Comparison of ENCODE assay signal across 10 cellular contexts in the genomic region with DNA sequence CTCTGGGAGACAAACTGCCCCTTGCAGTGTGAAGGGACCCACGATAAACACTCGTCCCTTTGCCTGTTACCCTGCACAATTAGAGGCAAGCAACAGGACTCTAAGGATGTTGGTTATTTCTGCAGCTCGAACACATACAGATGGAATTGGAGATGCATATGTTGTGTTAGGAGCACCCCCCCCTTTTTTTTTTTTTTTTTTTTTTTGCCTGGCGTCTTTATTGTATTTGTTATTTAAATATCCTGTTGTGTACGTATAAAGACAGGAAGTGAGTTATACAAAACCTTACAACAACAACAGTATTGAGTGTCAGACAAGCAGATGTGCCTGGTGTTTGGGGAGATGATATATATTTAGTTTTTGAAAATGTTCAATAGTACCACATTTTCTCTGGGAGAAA. TPM values are rescaled to one million over a fixed set of nuclear protein-coding genes. Genes with fewer than 3 reads are reported as not detected.
A peak's percentile ranks its signal among the peaks of the same experiment; 100 is the strongest.
DNase-seq lines count a peak whose midpoint lies in the region; ATAC-seq and TF ChIP-seq lines count a peak whose summit lies in the region.
"Had no signal": no experiment of that assay in that cellular context is flagged by ENCODE, and none has a peak within 500 bp of the region (broad histone marks: within the 10 kb centered on the region; RNA-seq: fewer than 3 reads in every experiment).

No MANE protein-coding gene starts in this region.

- H3K9ac ChIP-seq in SK-N-SH = no peak overlapping the region

- H3K79me2 ChIP-seq in SK-N-SH (ENCODE audit: insufficient read depth) = no peaks in the 10 kb centered on the region

- peaks cover 4% of the 10 kb centered on the region for H3K4me1 ChIP-seq in CD8-positive, alpha-beta memory T cell (ENCODE audit: insufficient read depth, low read length)
- H3K4me1 ChIP-seq in left lung (peaks cover 0 to 4% of the 10 kb centered on the region in 2 donors), SK-N-SH (ENCODE audit: control insufficient read depth in 1 of 2, insufficient read depth in 2 of 2, low read depth in 1 of 2, low read length in 1 of 2) (no peaks in the 10 kb centered on the region)

- POLR2A ChIA-PET in CD8-positive, alpha-beta memory T cell (lab: Charles Lee) = no interaction called here
- POLR2A ChIA-PET in SK-N-SH (lab: Yijun Ruan, JAX) = no interaction called here

- no peak for TF ChIP-seq EP300 in SK-N-SH (IDR thresholded peaks at IDR 0.05; ENCODE audit: borderline replicate concordance in 1 of 2, low read depth in 1 of 2, low read length in 1 of 2)

- no peak for DNase-seq in CD8-positive, alpha-beta memory T cell
- DNase-seq in NAMALWA (ENCODE audit: low spot score) (peak; percentile 44), coronary artery (ENCODE audit: low spot score) (no peak), nephron progenitor cell (no peak), left lung (no peak), NOMO-1 treated with dmso at 0.1 percent for 144 hours (lab: John Stamatoyannopoulos, UW; ENCODE audit: unreplicated experiment) (no peak), SK-N-SH (no peak)
- no peak for DNase-seq in stimulated activated CD4-positive, alpha-beta T cell treated with anti-CD3 and anti-CD28 coated beads, Interleukin-2, amount 100 ng/mL, for 24 hours

- H3K9me3 ChIP-seq in CD8-positive, alpha-beta memory T cell (ENCODE audit: low read length) = no peaks in the 10 kb centered on the region
- H3K9me3 ChIP-seq in left lung (no peaks in the 10 kb centered on the region), SK-N-SH (no peaks in the 10 kb centered on the region)

- H4K20me1 ChIP-seq in SK-N-SH (ENCODE audit: insufficient read depth) = no peaks in the 10 kb centered on the region

- H3K27ac Mint-ChIP-seq in CD8-positive, alpha-beta memory T cell = no peak overlapping the region
- H3K27ac Mint-ChIP-seq in nephron progenitor cell = peak overlapping the region; percentile 99

- no peak for ATAC-seq in left lung

- TF ChIP-seq CTCF in coronary artery (IDR thresholded peaks at IDR 0.05) (no peak), nephron progenitor cell (IDR thresholded peaks at IDR 0.05) (no peak), left lung (IDR thresholded peaks at IDR 0.05) (no peak), SK-N-SH (IDR thresholded peaks at IDR 0.05) (no peak)

- H3K9me2 ChIP-seq in SK-N-SH = no peaks in the 10 kb centered on the region

- intact Hi-C loops in left lung (cut with DNase I) = no loop called here

- H3K36me3 Mint-ChIP-seq in CD8-positive, alpha-beta memory T cell = peaks cover 0 to 1% (median 0%) of the 10 kb centered on the region in 3 donors
- peaks cover 6% of the 10 kb centered on the region for H3K36me3 Mint-ChIP-seq in nephron progenitor cell (ENCODE audit: low read depth)

- H3K4me3 Mint-ChIP-seq in CD8-positive, alpha-beta memory T cell = peak overlapping the region in 5 of 7 donors; percentile 9 to 65 (median 37)
- peak overlapping the region; percentile 82 for H3K4me3 Mint-ChIP-seq in nephron progenitor cell

- H3K4me2 ChIP-seq in SK-N-SH = no peak overlapping the region

- H3K9me3 Mint-ChIP-seq in CD8-positive, alpha-beta memory T cell = no peaks in the 10 kb centered on the region
- peaks cover 7% of the 10 kb centered on the region for H3K9me3 Mint-ChIP-seq in nephron progenitor cell

- H3K4me3 ChIP-seq in CD8-positive, alpha-beta memory T cell (ENCODE audit: low read length) = peak overlapping the region; percentile 13
- H3K4me3 ChIP-seq in coronary artery (peak overlapping the region; percentile 61), left lung (peak overlapping the region in 1 of 2 donors; percentile 34), SK-N-SH (ENCODE audit: low read depth in 2 of 2, low read length in 1 of 2) (no peak overlapping the region)
- H3K4me3 ChIP-seq: SK-N-MC had no signal

- no peak overlapping the region for H2AFZ ChIP-seq in SK-N-SH (ENCODE audit: low read depth)

- peaks cover 20 to 34% of the 10 kb centered on the region in 2 donors for H3K27me3 Mint-ChIP-seq in CD8-positive, alpha-beta memory T cell
- no peaks in the 10 kb centered on the region for H3K27me3 Mint-ChIP-seq in nephron progenitor cell (ENCODE audit: low read depth, poor library complexity)

- H3K36me3 ChIP-seq in CD8-positive, alpha-beta memory T cell (ENCODE audit: insufficient read depth, low read length) = no peaks in the 10 kb centered on the region
- no peaks in the 10 kb centered on the region for H3K36me3 ChIP-seq in left lung
- no peaks in the 10 kb centered on the region for H3K36me3 ChIP-seq in SK-N-SH (replicated peaks in 1 of 2; ENCODE audit: control insufficient read depth in 1 of 2, insufficient read depth in 2 of 2, low read length in 1 of 2)

- CTCF ChIA-PET in CD8-positive, alpha-beta memory T cell (lab: Charles Lee) = no interaction called here
- CTCF ChIA-PET in SK-N-SH (lab: Yijun Ruan, JAX) = no interaction called here

- WGBS in SK-N-SH (ENCODE audit: low lambda C conversion rate) = 44% methylated on average over 5 of the region's 5 CpGs

- no peaks in the 10 kb centered on the region for H3F3A ChIP-seq in SK-N-SH (replicated peaks; ENCODE audit: insufficient read depth)

- peaks cover 6 to 17% (median 16%) of the 10 kb centered on the region in 3 donors for H3K4me1 Mint-ChIP-seq in CD8-positive, alpha-beta memory T cell
- H3K4me1 Mint-ChIP-seq in nephron progenitor cell = peaks cover 67% of the 10 kb centered on the region

- H3K27me3 ChIP-seq in CD8-positive, alpha-beta memory T cell (ENCODE audit: insufficient read depth, low read length, poor library complexity, severe bottlenecking) = peaks cover 8% of the 10 kb centered on the region
- H3K27me3 ChIP-seq in left lung = peaks cover 0 to 15% of the 10 kb centered on the region in 2 donors
- H3K27me3 ChIP-seq in SK-N-SH (ENCODE audit: insufficient read depth) = no peaks in the 10 kb centered on the region; the same call in 1 of the 2 replicates

- H3K27ac ChIP-seq in CD8-positive, alpha-beta memory T cell (ENCODE audit: low read depth, low read length) = no peak overlapping the region
- H3K27ac ChIP-seq in coronary artery (no peak overlapping the region), left lung (no peak overlapping the region), SK-N-SH (ENCODE audit: low read depth in 2 of 2, low read length in 1 of 2) (no peak overlapping the region)
- H3K27ac ChIP-seq: epithelial cell of prostate, SK-N-MC had no signal

- no peak for TF ChIP-seq RAD21 in SK-N-SH (IDR thresholded peaks at IDR 0.05; ENCODE audit: low read length)

TF ChIP-seq in SK-N-SH, 30 proteins besides CTCF, POLR2A, EP300 and RAD21:
- no peak for TF ChIP-seq CHD2 (IDR thresholded peaks at IDR 0.05; ENCODE audit: low read length, partially characterized antibody)
- TF ChIP-seq FOXJ3 (CRISPR knock-in tag; IDR thresholded peaks at IDR 0.05) = no peak
- no peak for TF ChIP-seq TAF1 (IDR thresholded peaks at IDR 0.05; ENCODE audit: borderline replicate concordance, low read depth, low read length)
- TF ChIP-seq, protein P1, sequence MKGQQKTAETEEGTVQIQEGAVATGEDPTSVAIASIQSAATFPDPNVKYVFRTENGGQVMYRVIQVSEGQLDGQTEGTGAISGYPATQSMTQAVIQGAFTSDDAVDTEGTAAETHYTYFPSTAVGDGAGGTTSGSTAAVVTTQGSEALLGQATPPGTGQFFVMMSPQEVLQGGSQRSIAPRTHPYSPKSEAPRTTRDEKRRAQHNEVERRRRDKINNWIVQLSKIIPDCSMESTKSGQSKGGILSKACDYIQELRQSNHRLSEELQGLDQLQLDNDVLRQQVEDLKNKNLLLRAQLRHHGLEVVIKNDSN (IDR thresholded peaks at IDR 0.05; ENCODE audit: borderline replicate concordance, low read depth) = no peak
- TF ChIP-seq RFX5 (IDR thresholded peaks at IDR 0.05; ENCODE audit: low read length) = no peak
- no peak for TF ChIP-seq GABPA (IDR thresholded peaks at IDR 0.05; ENCODE audit: low read depth)
- TF ChIP-seq, protein P2, sequence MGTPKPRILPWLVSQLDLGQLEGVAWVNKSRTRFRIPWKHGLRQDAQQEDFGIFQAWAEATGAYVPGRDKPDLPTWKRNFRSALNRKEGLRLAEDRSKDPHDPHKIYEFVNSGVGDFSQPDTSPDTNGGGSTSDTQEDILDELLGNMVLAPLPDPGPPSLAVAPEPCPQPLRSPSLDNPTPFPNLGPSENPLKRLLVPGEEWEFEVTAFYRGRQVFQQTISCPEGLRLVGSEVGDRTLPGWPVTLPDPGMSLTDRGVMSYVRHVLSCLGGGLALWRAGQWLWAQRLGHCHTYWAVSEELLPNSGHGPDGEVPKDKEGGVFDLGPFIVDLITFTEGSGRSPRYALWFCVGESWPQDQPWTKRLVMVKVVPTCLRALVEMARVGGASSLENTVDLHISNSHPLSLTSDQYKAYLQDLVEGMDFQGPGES (IDR thresholded peaks at IDR 0.05; ENCODE audit: low read depth, low read length) = no peak
- TF ChIP-seq SIN3A (IDR thresholded peaks at IDR 0.05; ENCODE audit: borderline replicate concordance, low read depth, low read length) = no peak
- TF ChIP-seq FOSL2 (IDR thresholded peaks at IDR 0.05; ENCODE audit: borderline replicate concordance, low read depth) = no peak
- TF ChIP-seq, protein P3, sequence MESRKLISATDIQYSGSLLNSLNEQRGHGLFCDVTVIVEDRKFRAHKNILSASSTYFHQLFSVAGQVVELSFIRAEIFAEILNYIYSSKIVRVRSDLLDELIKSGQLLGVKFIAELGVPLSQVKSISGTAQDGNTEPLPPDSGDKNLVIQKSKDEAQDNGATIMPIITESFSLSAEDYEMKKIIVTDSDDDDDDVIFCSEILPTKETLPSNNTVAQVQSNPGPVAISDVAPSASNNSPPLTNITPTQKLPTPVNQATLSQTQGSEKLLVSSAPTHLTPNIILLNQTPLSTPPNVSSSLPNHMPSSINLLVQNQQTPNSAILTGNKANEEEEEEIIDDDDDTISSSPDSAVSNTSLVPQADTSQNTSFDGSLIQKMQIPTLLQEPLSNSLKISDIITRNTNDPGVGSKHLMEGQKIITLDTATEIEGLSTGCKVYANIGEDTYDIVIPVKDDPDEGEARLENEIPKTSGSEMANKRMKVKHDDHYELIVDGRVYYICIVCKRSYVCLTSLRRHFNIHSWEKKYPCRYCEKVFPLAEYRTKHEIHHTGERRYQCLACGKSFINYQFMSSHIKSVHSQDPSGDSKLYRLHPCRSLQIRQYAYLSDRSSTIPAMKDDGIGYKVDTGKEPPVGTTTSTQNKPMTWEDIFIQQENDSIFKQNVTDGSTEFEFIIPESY (IDR thresholded peaks at IDR 0.05; ENCODE audit: borderline replicate concordance, low read depth) = no peak
- TF ChIP-seq YY1 (IDR thresholded peaks at IDR 0.05; ENCODE audit: low read depth) = no peak
- no peak for TF ChIP-seq EZH2phosphoT487 (IDR thresholded peaks at IDR 0.05; ENCODE audit: borderline replicate concordance, low read depth)
- TF ChIP-seq NFIC (IDR thresholded peaks at IDR 0.05; ENCODE audit: borderline replicate concordance) = no peak

RNA-seq across cellular contexts. Expression of a gene that starts 23.0 kb away (rescaled TPM):
- 1 to 10 TPM; 1.3 to 1.6 TPM for total RNA-seq in CD8-positive, alpha-beta memory T cell
- polyA plus RNA-seq in CD8-positive, alpha-beta memory T cell = 1.9 TPM
- total RNA-seq in left lung = 10 to 100 TPM; 33.9 to 40.6 TPM
- polyA plus RNA-seq in SK-N-SH (2012; rRNA removed) = 3.4 and 4.4 TPM in 2 replicates
- polyA plus RNA-seq in SK-N-SH (2012; cell fraction: cytosol; rRNA removed) = 2.8 and 2.9 TPM in 2 replicates
- polyA plus RNA-seq in SK-N-SH (2012; cell fraction: nucleus; rRNA removed) = 10.3 and 10.8 TPM in 2 replicates

Comparison
In these comparisons a context has a peak if more than half of its experiments do, and no peak if none do; other contexts are left out.
1. H3K4me3 ChIP-seq: peak in CD8-positive, alpha-beta memory T cell (single experiment) and coronary artery (single experiment); none in SK-N-SH (0 of 2).
2. RNA of a gene that starts 23.0 kb away (total RNA-seq): 33.9 to 40.6 TPM in left lung; 1.3 to 1.6 TPM in CD8-positive, alpha-beta memory T cell; every median in the first group is over 10 times any median in the second.